ENCODE assay signal across 14 cellular contexts in the genomic region with DNA sequence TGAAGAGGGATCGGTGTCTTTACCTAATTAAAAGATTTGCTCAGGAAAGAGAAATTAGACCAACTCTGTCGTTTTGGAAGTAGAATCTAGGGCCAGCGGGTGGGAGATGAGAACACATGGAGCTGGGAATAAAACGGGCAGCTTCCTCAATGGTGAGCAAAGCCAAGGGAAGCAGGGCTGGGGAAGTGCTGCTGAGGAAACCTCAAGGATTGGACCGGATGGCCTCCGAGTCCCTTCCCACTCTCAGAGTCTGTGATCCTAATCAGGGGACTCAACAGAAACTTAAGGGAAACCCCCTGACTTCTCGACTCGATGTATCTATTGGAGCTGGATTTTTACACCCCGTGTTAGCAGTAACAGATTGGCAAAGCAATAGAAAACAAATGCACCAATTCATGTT. TPM values are rescaled to one million over a fixed set of nuclear protein-coding genes. Genes with fewer than 3 reads are reported as not detected.
A peak's percentile ranks its signal among the peaks of the same experiment; 100 is the strongest.
DNase-seq lines count a peak whose midpoint lies in the region; ATAC-seq and TF ChIP-seq lines count a peak whose summit lies in the region.
"Had no signal": no experiment of that assay in that cellular context is flagged by ENCODE, and none has a peak within 500 bp of the region (broad histone marks: within the 10 kb centered on the region; RNA-seq: fewer than 3 reads in every experiment).

No MANE protein-coding gene starts in this region.

- H2AFZ ChIP-seq in OCI-LY1 (ENCODE audit: low read length), result no peak overlapping the region

- H3K27me3 Mint-ChIP-seq in endodermal cell (ENCODE audit: insufficient read depth), result no peaks in the 10 kb centered on the region

- peak overlapping the region; percentile 9 for H3K27ac Mint-ChIP-seq in endodermal cell
- H3K27ac Mint-ChIP-seq: progenitor cell of endocrine pancreas had no signal

- H3K9ac ChIP-seq in OCI-LY1 (ENCODE audit: low read length) (peak overlapping the region; percentile 81), endodermal cell (ENCODE audit: extremely low read depth, low read length, poor library complexity, severe bottlenecking) (no peak overlapping the region)

- H3K4me3 Mint-ChIP-seq in endodermal cell, result no peak overlapping the region

- peak in 1 of 5 donors; percentile 29 for DNase-seq in heart left ventricle
- no peak for DNase-seq in right atrium auricular region (ENCODE audit: low spot score)
- DNase-seq in endodermal cell, result no peak
- DNase-seq in thoracic aorta (ENCODE audit: low spot score), result no peak
- no peak for DNase-seq in HUDEP-2 (lab: John Stamatoyannopoulos, UW; ENCODE audit: unreplicated experiment in 76 of 76)
- DNase-seq: activated effector memory CD4-positive, alpha-beta T cell treated with Interleukin-2 at 50 U/mL for 16 hours; colonic mucosa had no signal

- H3K27ac ChIP-seq in heart left ventricle (peak overlapping the region in 5 of 12 donors; percentile 1 to 69 (median 34)), right atrium auricular region (no peak overlapping the region), OCI-LY1 (ENCODE audit: low read depth, low read length, poor library complexity, severe bottlenecking) (peak overlapping the region; percentile 95), endodermal cell (ENCODE audit: low read depth, low read length) (no peak overlapping the region), thoracic aorta (peak overlapping the region; percentile 86 to 89)
- H3K27ac ChIP-seq: colonic mucosa, VCaP had no signal

- H3K36me3 ChIP-seq in heart left ventricle, result no peaks in the 10 kb centered on the region
- no peaks in the 10 kb centered on the region for H3K36me3 ChIP-seq in right atrium auricular region
- peaks cover 6% of the 10 kb centered on the region; the same call in 1 of the 2 replicates for H3K36me3 ChIP-seq in OCI-LY1 (ENCODE audit: insufficient read depth, low read length)
- H3K36me3 ChIP-seq in endodermal cell (ENCODE audit: control insufficient read depth, insufficient read depth, low read length), result no peaks in the 10 kb centered on the region
- no peaks in the 10 kb centered on the region for H3K36me3 ChIP-seq in thoracic aorta
- H3K36me3 ChIP-seq: colonic mucosa, gastroesophageal sphincter had no signal

- intact Hi-C loops in heart left ventricle (cut with DNase I), result no loop called here

- H3K27me3 ChIP-seq in heart left ventricle, result no peaks in the 10 kb centered on the region
- no peaks in the 10 kb centered on the region for H3K27me3 ChIP-seq in right atrium auricular region
- no peaks in the 10 kb centered on the region for H3K27me3 ChIP-seq in OCI-LY1 (ENCODE audit: insufficient read depth, low read length)
- H3K27me3 ChIP-seq in endodermal cell (ENCODE audit: control insufficient read depth, insufficient read depth, low read length, poor library complexity, severe bottlenecking), result no peaks in the 10 kb centered on the region
- no peaks in the 10 kb centered on the region for H3K27me3 ChIP-seq in thoracic aorta (replicated peaks; ENCODE audit: insufficient read depth)
- H3K27me3 ChIP-seq: colonic mucosa, gastroesophageal sphincter had no signal

- H3K9me3 ChIP-seq in heart left ventricle (no peaks in the 10 kb centered on the region), right atrium auricular region (no peaks in the 10 kb centered on the region), OCI-LY1 (ENCODE audit: low read length) (no peaks in the 10 kb centered on the region), endodermal cell (ENCODE audit: control insufficient read depth, low read length) (peaks cover 15% of the 10 kb centered on the region), thoracic aorta (no peaks in the 10 kb centered on the region)
- H3K9me3 ChIP-seq: colonic mucosa, gastroesophageal sphincter had no signal

- TF ChIP-seq CTCF in heart left ventricle (IDR thresholded peaks at IDR 0.05) (no peak), right atrium auricular region (IDR thresholded peaks at IDR 0.05) (no peak), OCI-LY1 (IDR thresholded peaks at IDR 0.05; ENCODE audit: low read length) (no peak), endodermal cell (conservative IDR thresholded peaks at IDR 0.05) (no peak), thoracic aorta (IDR thresholded peaks at IDR 0.05) (no peak)

- TF ChIP-seq POLR2A in heart left ventricle (IDR thresholded peaks at IDR 0.05), result no peak

- ATAC-seq in heart left ventricle (peak in 1 of 4 donors; percentile 55), thoracic aorta (ENCODE audit: insufficient number of reproducible peaks, low FRiP score, low read depth) (no peak), GM19452 (IDR thresholded peaks at IDR 0.05; ENCODE audit: unreplicated experiment) (no peak), GM21381 (IDR thresholded peaks at IDR 0.05; ENCODE audit: unreplicated experiment) (no peak)
- ATAC-seq: gastroesophageal sphincter had no signal

- H3K9me2 ChIP-seq in OCI-LY1 (ENCODE audit: low read depth, low read length), result no peaks in the 10 kb centered on the region

- H4K20me1 ChIP-seq in OCI-LY1 (ENCODE audit: insufficient read depth, low read length), result no peaks in the 10 kb centered on the region

- peaks cover 0 to 69% (median 4%) of the 10 kb centered on the region in 12 donors for H3K4me1 ChIP-seq in heart left ventricle
- no peaks in the 10 kb centered on the region for H3K4me1 ChIP-seq in right atrium auricular region
- H3K4me1 ChIP-seq in OCI-LY1 (ENCODE audit: insufficient read depth, low read length, severe bottlenecking), result peaks cover 71% of the 10 kb centered on the region
- peaks cover 7% of the 10 kb centered on the region for H3K4me1 ChIP-seq in endodermal cell (ENCODE audit: control insufficient read depth, insufficient read depth, low read length)
- peaks cover 41 to 64% of the 10 kb centered on the region in 2 donors for H3K4me1 ChIP-seq in thoracic aorta (ENCODE audit: control insufficient read depth in 1 of 2, low read depth in 2 of 2)
- H3K4me1 ChIP-seq: colonic mucosa had no signal

- H3F3A ChIP-seq in OCI-LY1 (ENCODE audit: insufficient read depth, low read length), result peaks cover 9% of the 10 kb centered on the region; the same call in 1 of the 2 replicates

- no peaks in the 10 kb centered on the region for H3K36me3 Mint-ChIP-seq in endodermal cell (ENCODE audit: low read depth)

- H3K4me1 Mint-ChIP-seq in endodermal cell, result peaks cover 23% of the 10 kb centered on the region

- WGBS in heart left ventricle, 4 donors, result 44 to 57% (median 50%) methylated on average over 9 of the region's 9 CpGs
- 91 to 93% methylated on average over 4 to 9 of the region's 9 CpGs for WGBS in endodermal cell (ENCODE audit: insufficient coverage in 1 of 2, insufficient read length in 1 of 2), 2 experiments

- peaks cover 9% of the 10 kb centered on the region for H3K9me3 Mint-ChIP-seq in endodermal cell

- H3K79me2 ChIP-seq in OCI-LY1 (ENCODE audit: insufficient read depth, low read length), result peaks cover 34% of the 10 kb centered on the region

- peak overlapping the region; percentile 98 for H3K4me2 ChIP-seq in OCI-LY1 (ENCODE audit: low read length)

- H3K4me3 ChIP-seq in heart left ventricle (peak overlapping the region in 7 of 12 donors; percentile 8 to 29 (median 19)), right atrium auricular region (no peak overlapping the region), OCI-LY1 (ENCODE audit: low read depth, low read length, poor library complexity, severe bottlenecking) (peak overlapping the region; percentile 90), endodermal cell (ENCODE audit: low read length) (no peak overlapping the region), thoracic aorta (peak overlapping the region; percentile 72)
- H3K4me3 ChIP-seq: colonic mucosa, gastroesophageal sphincter, K562 had no signal

RNA-seq across cellular contexts. Expression of gene GCNT2, which starts 10.8 kb away (rescaled TPM):
- total RNA-seq in heart left ventricle, result 10 to 100 TPM; 29.2 to 68.8 (median 43.1) TPM
- polyA plus RNA-seq in heart left ventricle, result 10 to 100 TPM; 15.1 to 16.3 TPM
- total RNA-seq in right atrium auricular region, result 10 to 100 TPM in 1 of 2 donors, 1 to 10 TPM in 1; 3.3 to 13.5 TPM
- 10 to 100 TPM; 23.3 to 24.9 TPM for total RNA-seq in endodermal cell
- polyA plus RNA-seq in endodermal cell (2013, experiment 1 of 2), result 17.8 TPM
- polyA plus RNA-seq in endodermal cell (2013, experiment 2 of 2), result 17.7 TPM
- total RNA-seq in thoracic aorta, result 10 to 100 TPM; 29.1 to 44.9 TPM

Comparison
In these comparisons a context has a peak if more than half of its experiments do, and no peak if none do; other contexts are left out.
1. H3K4me3 ChIP-seq: peak in heart left ventricle (7 of 12), OCI-LY1 (single experiment) and thoracic aorta (single experiment); none in right atrium auricular region (0 of 2) and endodermal cell (single experiment).
2. H3K27ac ChIP-seq: peak in OCI-LY1 (single experiment) and thoracic aorta (2 of 2); none in right atrium auricular region (0 of 2) and endodermal cell (single experiment).